1 cellular context compared by ENCODE assay signal in the genomic region with DNA sequence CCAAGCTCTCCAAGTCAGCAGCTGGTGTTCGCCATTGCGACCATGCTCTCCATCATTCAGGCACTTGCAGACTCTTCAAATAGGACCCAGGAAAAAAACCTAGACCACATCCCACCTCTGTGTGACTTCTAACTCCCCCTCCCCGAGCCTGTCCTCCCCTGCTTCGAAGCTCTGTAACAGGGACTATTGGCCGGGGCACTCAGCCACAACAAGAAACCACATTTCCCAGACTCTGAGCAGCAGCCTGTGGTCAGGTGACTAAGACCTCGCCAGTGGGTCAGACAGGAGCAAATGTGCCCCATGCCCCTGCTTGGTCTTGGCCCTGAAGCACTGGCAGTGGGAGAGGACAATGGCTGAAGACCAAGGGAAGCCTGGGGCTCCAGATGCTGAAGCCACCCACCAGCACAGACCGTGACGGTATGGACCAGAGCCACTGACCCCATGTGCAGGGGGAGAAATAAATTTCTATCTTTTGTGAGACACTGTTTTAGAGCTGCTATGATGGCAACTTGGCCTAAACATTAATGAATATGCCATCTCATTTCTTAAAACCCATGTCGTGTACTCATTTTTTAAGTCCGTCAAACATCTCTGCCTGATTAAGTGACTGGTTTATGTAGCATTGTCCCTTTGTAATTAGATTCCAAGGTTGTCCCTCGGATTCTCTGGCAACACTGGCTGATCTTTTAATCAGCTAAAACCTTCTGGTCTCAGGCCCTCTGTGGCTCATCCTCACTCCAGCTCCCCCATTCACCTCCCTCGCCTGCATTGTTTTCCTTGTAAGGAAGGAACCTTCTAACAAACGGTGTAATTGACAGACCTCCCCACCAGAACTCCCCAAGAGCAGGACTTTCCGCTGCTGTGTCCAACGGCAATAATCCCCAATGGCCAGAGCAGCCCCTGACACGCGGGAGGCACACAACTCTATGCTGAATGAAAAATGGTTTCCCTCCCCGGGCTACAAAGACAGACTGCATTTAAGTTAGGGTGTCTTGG.
A peak's percentile ranks its signal among the peaks of the same experiment; 100 is the strongest.
TF ChIP-seq lines count a peak whose summit lies in the region.

No MANE protein-coding gene starts in this region.

TF ChIP-seq in GM12878, 131 proteins besides CTCF, POLR2A, EP300 and RAD21 (continued from another document):
- TF ChIP-seq ZBED1 (IDR thresholded peaks at IDR 0.05; ENCODE audit: borderline replicate concordance) (no peak), ESRRA (IDR thresholded peaks at IDR 0.05; ENCODE audit: low read length) (no peak), EED (IDR thresholded peaks at IDR 0.05; ENCODE audit: low read depth) (peak; percentile 81), ZNF274 (IDR thresholded peaks at IDR 0.05; ENCODE audit: insufficient read depth, insufficient read length) (no peak), PML (IDR thresholded peaks at IDR 0.05; ENCODE audit: low read length) (no peak), IRF5 (IDR thresholded peaks at IDR 0.05; ENCODE audit: borderline replicate concordance) (no peak), ETV6 (conservative IDR thresholded peaks at IDR 0.05 in 1 of 2, IDR thresholded peaks at IDR 0.05 in 1 of 2; ENCODE audit: borderline replicate concordance in 1 of 2, low read depth in 1 of 2) (no peak), ZNF24 (IDR thresholded peaks at IDR 0.05) (no peak)
- TF ChIP-seq, protein P1, sequence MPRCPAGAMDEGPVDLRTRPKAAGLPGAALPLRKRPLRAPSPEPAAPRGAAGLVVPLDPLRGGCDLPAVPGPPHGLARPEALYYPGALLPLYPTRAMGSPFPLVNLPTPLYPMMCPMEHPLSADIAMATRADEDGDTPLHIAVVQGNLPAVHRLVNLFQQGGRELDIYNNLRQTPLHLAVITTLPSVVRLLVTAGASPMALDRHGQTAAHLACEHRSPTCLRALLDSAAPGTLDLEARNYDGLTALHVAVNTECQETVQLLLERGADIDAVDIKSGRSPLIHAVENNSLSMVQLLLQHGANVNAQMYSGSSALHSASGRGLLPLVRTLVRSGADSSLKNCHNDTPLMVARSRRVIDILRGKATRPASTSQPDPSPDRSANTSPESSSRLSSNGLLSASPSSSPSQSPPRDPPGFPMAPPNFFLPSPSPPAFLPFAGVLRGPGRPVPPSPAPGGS (IDR thresholded peaks at IDR 0.05; ENCODE audit: borderline replicate concordance, insufficient read depth, low read depth, low read length, poor library complexity, severe bottlenecking), result no peak
- TF ChIP-seq, protein P2, sequence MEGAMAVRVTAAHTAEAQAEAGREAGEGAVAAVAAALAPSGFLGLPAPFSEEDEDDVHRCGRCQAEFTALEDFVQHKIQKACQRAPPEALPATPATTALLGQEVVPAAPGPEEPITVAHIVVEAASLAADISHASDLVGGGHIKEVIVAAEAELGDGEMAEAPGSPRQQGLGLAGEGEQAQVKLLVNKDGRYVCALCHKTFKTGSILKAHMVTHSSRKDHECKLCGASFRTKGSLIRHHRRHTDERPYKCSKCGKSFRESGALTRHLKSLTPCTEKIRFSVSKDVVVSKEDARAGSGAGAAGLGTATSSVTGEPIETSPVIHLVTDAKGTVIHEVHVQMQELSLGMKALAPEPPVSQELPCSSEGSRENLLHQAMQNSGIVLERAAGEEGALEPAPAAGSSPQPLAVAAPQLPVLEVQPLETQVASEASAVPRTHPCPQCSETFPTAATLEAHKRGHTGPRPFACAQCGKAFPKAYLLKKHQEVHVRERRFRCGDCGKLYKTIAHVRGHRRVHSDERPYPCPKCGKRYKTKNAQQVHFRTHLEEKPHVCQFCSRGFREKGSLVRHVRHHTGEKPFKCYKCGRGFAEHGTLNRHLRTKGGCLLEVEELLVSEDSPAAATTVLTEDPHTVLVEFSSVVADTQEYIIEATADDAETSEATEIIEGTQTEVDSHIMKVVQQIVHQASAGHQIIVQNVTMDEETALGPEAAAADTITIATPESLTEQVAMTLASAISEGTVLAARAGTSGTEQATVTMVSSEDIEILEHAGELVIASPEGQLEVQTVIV (IDR thresholded peaks at IDR 0.05; ENCODE audit: borderline replicate concordance, partially characterized antibody), result no peak
- TF ChIP-seq, protein P3, sequence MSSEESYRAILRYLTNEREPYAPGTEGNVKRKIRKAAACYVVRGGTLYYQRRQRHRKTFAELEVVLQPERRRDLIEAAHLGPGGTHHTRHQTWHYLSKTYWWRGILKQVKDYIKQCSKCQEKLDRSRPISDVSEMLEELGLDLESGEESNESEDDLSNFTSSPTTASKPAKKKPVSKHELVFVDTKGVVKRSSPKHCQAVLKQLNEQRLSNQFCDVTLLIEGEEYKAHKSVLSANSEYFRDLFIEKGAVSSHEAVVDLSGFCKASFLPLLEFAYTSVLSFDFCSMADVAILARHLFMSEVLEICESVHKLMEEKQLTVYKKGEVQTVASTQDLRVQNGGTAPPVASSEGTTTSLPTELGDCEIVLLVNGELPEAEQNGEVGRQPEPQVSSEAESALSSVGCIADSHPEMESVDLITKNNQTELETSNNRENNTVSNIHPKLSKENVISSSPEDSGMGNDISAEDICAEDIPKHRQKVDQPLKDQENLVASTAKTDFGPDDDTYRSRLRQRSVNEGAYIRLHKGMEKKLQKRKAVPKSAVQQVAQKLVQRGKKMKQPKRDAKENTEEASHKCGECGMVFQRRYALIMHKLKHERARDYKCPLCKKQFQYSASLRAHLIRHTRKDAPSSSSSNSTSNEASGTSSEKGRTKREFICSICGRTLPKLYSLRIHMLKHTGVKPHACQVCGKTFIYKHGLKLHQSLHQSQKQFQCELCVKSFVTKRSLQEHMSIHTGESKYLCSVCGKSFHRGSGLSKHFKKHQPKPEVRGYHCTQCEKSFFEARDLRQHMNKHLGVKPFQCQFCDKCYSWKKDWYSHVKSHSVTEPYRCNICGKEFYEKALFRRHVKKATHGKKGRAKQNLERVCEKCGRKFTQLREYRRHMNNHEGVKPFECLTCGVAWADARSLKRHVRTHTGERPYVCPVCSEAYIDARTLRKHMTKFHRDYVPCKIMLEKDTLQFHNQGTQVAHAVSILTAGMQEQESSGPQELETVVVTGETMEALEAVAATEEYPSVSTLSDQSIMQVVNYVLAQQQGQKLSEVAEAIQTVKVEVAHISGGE (CRISPR knock-in tag; IDR thresholded peaks at IDR 0.05), result no peak
